29 cellular contexts compared by ENCODE assay signal in the genomic region with DNA sequence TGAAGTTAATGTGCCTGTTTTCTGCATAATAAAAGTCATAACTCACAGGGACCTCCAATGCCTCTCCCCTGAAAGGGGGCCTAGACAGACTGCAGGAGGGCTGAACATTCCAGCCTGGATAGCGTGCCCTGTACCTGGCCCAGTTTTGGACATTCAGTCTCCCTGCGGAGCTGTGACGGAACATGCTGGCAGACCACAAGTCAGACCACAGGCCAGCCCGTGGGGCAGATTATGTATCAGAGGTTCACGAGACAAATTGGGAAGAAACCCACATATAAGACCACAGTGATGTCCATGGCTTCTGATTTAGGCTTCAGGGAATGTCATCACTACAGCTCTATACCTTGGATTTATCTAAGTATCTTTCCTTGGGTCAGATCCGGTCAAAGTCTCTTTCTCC.
"Had no signal": no experiment of that assay in that cellular context is flagged by ENCODE, and none has a peak within 500 bp of the region (broad histone marks: within the 10 kb centered on the region; RNA-seq: fewer than 3 reads in every experiment).

No MANE protein-coding gene starts in this region.

- H3K27ac ChIP-seq: heart left ventricle, left lung, pancreas, prostate gland, spleen, suprapubic skin, thoracic aorta, tibial artery, upper lobe of right lung had no signal

- H3K4me3 ChIP-seq: heart left ventricle, left lung, lung, mucosa of descending colon, pancreas, prostate gland, spleen, suprapubic skin, thoracic aorta, tibial artery, upper lobe of right lung had no signal

- H3K4me1 ChIP-seq: heart left ventricle, pancreas, prostate gland, spleen, suprapubic skin, tibial artery, upper lobe of right lung had no signal

- DNase-seq: heart left ventricle; hypothalamus; immature natural killer cell; kidney; left colon; left lung; mesendoderm; midbrain; mucosa of descending colon; naive thymus-derived CD8-positive, alpha-beta T cell; nephron progenitor cell; nucleus accumbens; pancreas; right cardiac atrium; small intestine; spleen; stimulated activated CD4-positive, alpha-beta T cell treated with anti-CD3 and anti-CD28 coated beads, Interleukin-4, amount 100 ng/mL, for 24 hours; stimulated activated naive CD4-positive, alpha-beta T cell; tibial artery; trophoblast cell; upper lobe of right lung had no signal

- FAIRE-seq: islet of Langerhans, kidney, pancreas, small intestine, urothelium cell line had no signal

- H3K9me3 ChIP-seq: mucosa of descending colon, pancreas, prostate gland, suprapubic skin, thoracic aorta, upper lobe of right lung had no signal

- H3K36me3 ChIP-seq: heart left ventricle, left lung, pancreas, prostate gland, spleen, suprapubic skin, thoracic aorta, tibial artery, upper lobe of right lung had no signal

- H3K27me3 ChIP-seq: left lung, pancreas, upper lobe of right lung had no signal

- ATAC-seq: heart left ventricle; left colon; left lung; mucosa of descending colon; naive thymus-derived CD8-positive, alpha-beta T cell; pancreas; right cardiac atrium; sciatic nerve; stimulated activated effector memory CD8-positive, alpha-beta T cell treated with anti-CD3 and anti-CD28 coated beads, Interleukin-12 subunit alpha, Interleukin-12 subunit beta, amount 100 ng/mL, for 72 hours; upper lobe of right lung had no signal
